In the genomic region with DNA sequence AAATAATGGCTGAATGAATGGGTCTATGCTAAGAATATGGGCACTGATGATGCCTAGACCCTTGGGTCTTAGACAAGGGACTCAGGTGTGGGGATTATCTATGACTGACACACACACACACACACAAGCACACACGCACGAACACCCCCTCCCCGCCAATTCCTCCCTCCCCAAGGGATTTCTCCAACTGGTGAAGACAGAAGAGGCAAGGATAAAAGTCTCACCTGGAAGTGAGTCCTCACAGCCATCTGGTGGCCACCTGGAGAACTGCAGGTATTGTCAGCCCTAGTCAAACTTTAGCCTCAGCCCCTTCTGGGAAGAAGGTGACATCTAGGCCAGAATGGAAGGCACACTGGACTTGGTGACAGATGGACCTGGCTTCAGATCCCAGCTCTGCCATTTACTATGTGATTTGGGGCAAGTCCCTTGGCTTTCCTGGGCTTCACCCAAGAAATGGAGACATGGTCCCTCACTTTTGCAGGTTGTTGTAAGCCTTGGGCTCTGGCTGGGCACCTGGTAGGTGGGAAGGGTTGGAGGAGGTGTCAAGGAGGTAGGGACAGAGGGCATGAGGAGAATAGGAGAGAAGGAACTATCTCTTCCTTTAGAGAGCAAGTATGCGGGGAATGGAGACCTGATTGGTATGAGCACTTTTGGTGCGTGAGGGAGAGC, we compare ENCODE assay signal across 9 cellular contexts. TPM values are rescaled to one million over a fixed set of nuclear protein-coding genes. Genes with fewer than 3 reads are reported as not detected.
DNase-seq lines count a peak whose midpoint lies in the region; ATAC-seq, FAIRE-seq and TF ChIP-seq lines count a peak whose summit lies in the region.
"Had no signal": no experiment of that assay in that cellular context is flagged by ENCODE, and none has a peak within 500 bp of the region (broad histone marks: within the 10 kb centered on the region; RNA-seq: fewer than 3 reads in every experiment).

No MANE protein-coding gene starts in this region.

- H3K9me3 Mint-ChIP-seq in activated T-cell treated with anti-CD3 and anti-CD28 coated beads, Interleukin-2, amount 50 U/mL, for 24 hours, result no peaks in the 10 kb centered on the region
- no peaks in the 10 kb centered on the region for H3K9me3 Mint-ChIP-seq in progenitor cell of endocrine pancreas (ENCODE audit: low read depth)

- H3K36me3 Mint-ChIP-seq in activated T-cell treated with anti-CD3 and anti-CD28 coated beads, Interleukin-2, amount 50 U/mL, for 24 hours (ENCODE audit: low read depth), result peaks cover 3% of the 10 kb centered on the region
- no peaks in the 10 kb centered on the region for H3K36me3 Mint-ChIP-seq in progenitor cell of endocrine pancreas (ENCODE audit: insufficient read depth)

- H3K9me3 ChIP-seq in OCI-LY1 (ENCODE audit: low read length), result no peaks in the 10 kb centered on the region
- H3K9me3 ChIP-seq: HAP-1 had no signal

- FAIRE-seq in GM19239 (lab: Jason Lieb, UNC), result peak; percentile 96

- no peaks in the 10 kb centered on the region for H3K9me2 ChIP-seq in OCI-LY1 (ENCODE audit: low read depth, low read length)

- H4K20me1 ChIP-seq in OCI-LY1 (ENCODE audit: insufficient read depth, low read length), result no peaks in the 10 kb centered on the region

- H3K27ac Mint-ChIP-seq in activated T-cell treated with anti-CD3 and anti-CD28 coated beads, Interleukin-2, amount 50 U/mL, for 24 hours, result no peak overlapping the region
- peak overlapping the region; percentile 17 for H3K27ac Mint-ChIP-seq in progenitor cell of endocrine pancreas

- H3K4me2 ChIP-seq in OCI-LY1 (ENCODE audit: low read length), result no peak overlapping the region

- peak; percentile 88 for TF ChIP-seq CTCF in AG10803 (conservative IDR thresholded peaks at IDR 0.05; ENCODE audit: low read length)
- peak; percentile 97 for TF ChIP-seq CTCF in OCI-LY1 (IDR thresholded peaks at IDR 0.05; ENCODE audit: low read length)
- peak; percentile 95 for TF ChIP-seq CTCF in fibroblast of pulmonary artery (IDR thresholded peaks at IDR 0.05; ENCODE audit: low read length, missing control alignments)
- TF ChIP-seq CTCF in progenitor cell of endocrine pancreas (IDR thresholded peaks at IDR 0.05; ENCODE audit: unreplicated experiment), result peak; percentile 81

- no peak overlapping the region for H2AFZ ChIP-seq in OCI-LY1 (ENCODE audit: low read length)

- H3K27ac ChIP-seq in OCI-LY1 (ENCODE audit: low read depth, low read length, poor library complexity, severe bottlenecking), result no peak overlapping the region

- H3K27me3 Mint-ChIP-seq in activated T-cell treated with anti-CD3 and anti-CD28 coated beads, Interleukin-2, amount 50 U/mL, for 24 hours, result no peaks in the 10 kb centered on the region
- peaks cover 24% of the 10 kb centered on the region for H3K27me3 Mint-ChIP-seq in progenitor cell of endocrine pancreas

- H3K4me3 ChIP-seq in AG10803 (ENCODE audit: low read length) (no peak overlapping the region), OCI-LY1 (ENCODE audit: low read depth, low read length, poor library complexity, severe bottlenecking) (no peak overlapping the region), fibroblast of pulmonary artery (replicated peaks; ENCODE audit: low read depth, low read length) (no peak overlapping the region)
- H3K4me3 ChIP-seq: HAP-1 had no signal

- peaks cover 16% of the 10 kb centered on the region for H3K4me1 Mint-ChIP-seq in activated T-cell treated with anti-CD3 and anti-CD28 coated beads, Interleukin-2, amount 50 U/mL, for 24 hours (ENCODE audit: low read depth)
- peaks cover 6% of the 10 kb centered on the region for H3K4me1 Mint-ChIP-seq in progenitor cell of endocrine pancreas (ENCODE audit: low read depth)

- DNase-seq in AG10803 (ENCODE audit: low read depth) (peak; percentile 29), GM19239 (ENCODE audit: insufficient read length, low spot score) (peak; percentile 77), fibroblast of pulmonary artery (ENCODE audit: low read depth) (peak; percentile 56), progenitor cell of endocrine pancreas (ENCODE audit: low spot score, unreplicated experiment) (peak; percentile 75)
- peak; percentile 82 for DNase-seq in activated T-cell treated with anti-CD3 and anti-CD28 coated beads, Interleukin-2, amount 50 U/mL, for 24 hours

- no peak overlapping the region for H3K4me3 Mint-ChIP-seq in activated T-cell treated with anti-CD3 and anti-CD28 coated beads, Interleukin-2, amount 50 U/mL, for 24 hours
- H3K4me3 Mint-ChIP-seq in progenitor cell of endocrine pancreas (ENCODE audit: low read depth), result no peak overlapping the region

- no peaks in the 10 kb centered on the region for H3F3A ChIP-seq in OCI-LY1 (ENCODE audit: insufficient read depth, low read length)

- ATAC-seq in HG03439 (IDR thresholded peaks at IDR 0.05; ENCODE audit: unreplicated experiment), result no peak
- ATAC-seq in GM18502 (IDR thresholded peaks at IDR 0.05; ENCODE audit: poor library complexity, unreplicated experiment), result no peak

- H3K9ac ChIP-seq in OCI-LY1 (ENCODE audit: low read length), result no peak overlapping the region

- no peaks in the 10 kb centered on the region for H3K79me2 ChIP-seq in OCI-LY1 (ENCODE audit: insufficient read depth, low read length)

- H3K4me1 ChIP-seq in OCI-LY1 (ENCODE audit: insufficient read depth, low read length, severe bottlenecking), result peaks cover 14% of the 10 kb centered on the region

- H3K27me3 ChIP-seq in OCI-LY1 (ENCODE audit: insufficient read depth, low read length), result peaks cover 4% of the 10 kb centered on the region; the same call in 1 of the 2 replicates

- H3K36me3 ChIP-seq in OCI-LY1 (ENCODE audit: insufficient read depth, low read length), result no peaks in the 10 kb centered on the region
- H3K36me3 ChIP-seq: HAP-1 had no signal

RNA-seq across cellular contexts. Expression of a gene that starts 4.0 kb away (rescaled TPM):
- total RNA-seq in progenitor cell of endocrine pancreas, result 1.00 and 1.1 TPM in 2 replicates

RNA-seq across cellular contexts. Expression of a gene that starts 5.3 kb away (rescaled TPM):
- total RNA-seq in progenitor cell of endocrine pancreas, result not detected in 2 replicates

RNA-seq across cellular contexts. Expression of a gene that starts 13.8 kb away (rescaled TPM):
- total RNA-seq in progenitor cell of endocrine pancreas, result not detected in 2 replicates

RNA-seq across cellular contexts. Expression of a gene that starts 21.7 kb away (rescaled TPM):
- 1.1 and 1.8 TPM in 2 replicates for total RNA-seq in progenitor cell of endocrine pancreas

RNA-seq across cellular contexts. Expression of a gene that starts 46.6 kb away (rescaled TPM):
- 9.4 and 15.5 TPM in 2 replicates for total RNA-seq in progenitor cell of endocrine pancreas

Comparison
In these comparisons a context has a peak if more than half of its experiments do, and no peak if none do; other contexts are left out.
1. DNase-seq: peak in every context shown above with its lines; median percentile 82 in activated T-cell treated with anti-CD3 and anti-CD28 coated beads, Interleukin-2, amount 50 U/mL, for 24 hours; 77 in GM19239; 75 in progenitor cell of endocrine pancreas; 56 in fibroblast of pulmonary artery; 29 in AG10803.